In genomic region chr16:85935391-85935956, GRCh38 we compare ENCODE assay signal across 12 cellular contexts. TPM values are rescaled to one million over a fixed set of nuclear protein-coding genes. Genes with fewer than 3 reads are reported as not detected.
DNase-seq lines count a peak whose midpoint lies in the region; ATAC-seq and TF ChIP-seq lines count a peak whose summit lies in the region.
"Had no signal": no experiment of that assay in that cellular context is flagged by ENCODE, and none has a peak within 500 bp of the region (broad histone marks: within the 10 kb centered on the region; RNA-seq: fewer than 3 reads in every experiment).

No MANE protein-coding gene starts in this region.

- peak overlapping the region in 3 of 5 donors; percentile 17 to 53 (median 19) for H3K27ac ChIP-seq in stomach
- H3K27ac ChIP-seq: right atrium auricular region had no signal

- no peak for TF ChIP-seq EP300 in stomach (IDR thresholded peaks at IDR 0.05)

- WGBS in stomach, 5 donors, result 64 to 73% (median 68%) methylated on average over 13 of the region's 13 CpGs

- no peak overlapping the region for H3K4me3 ChIP-seq in stomach
- H3K4me3 ChIP-seq: right atrium auricular region had no signal

- ATAC-seq in HG03025 (IDR thresholded peaks at IDR 0.05; ENCODE audit: low FRiP score, unreplicated experiment), result peak; percentile 17

- no peaks in the 10 kb centered on the region for H3K9me3 ChIP-seq in stomach
- H3K9me3 ChIP-seq: right atrium auricular region had no signal

- peak overlapping the region; percentile 97 for H3K27ac Mint-ChIP-seq in activated T-cell treated with anti-CD3 and anti-CD28 coated beads, Interleukin-2, amount 50 U/mL, for 24 hours
- H3K27ac Mint-ChIP-seq in activated T-helper 1 cell treated with anti-CD3 and anti-CD28 coated beads, Interleukin-12 subunit alpha, Interleukin-12 subunit beta, Interleukin-2, Interleukin-4 antibody, amounts not matched to agents 30 ng/mL and 10 ng/mL and 1 ng/mL, durations not matched to agents 14 hours and 24 hours and 36 hours, result peak overlapping the region; percentile 90
- H3K27ac Mint-ChIP-seq in type B pancreatic cell (no peak overlapping the region), endothelial cell (ENCODE audit: unreplicated experiment) (no peak overlapping the region)

- intact Hi-C loops in activated T-helper 1 cell treated with anti-CD3 and anti-CD28 coated beads, Interleukin-12 subunit alpha, Interleukin-12 subunit beta, Interleukin-2, Interleukin-4 antibody, amounts not matched to agents 30 ng/mL and 10 ng/mL and 1 ng/mL, durations not matched to agents 14 hours and 24 hours and 36 hours (cut with micrococcal nuclease), result loop anchor here (5.0 kb wide), 2 partner anchors 323 to 878 kb away; partner anchors contain the start of gene GSE1
- intact Hi-C loops in stomach (cut with DNase I; ENCODE audit: low total_unique reads), result no loop called here

- peak overlapping the region; percentile 59 for H3K4me3 Mint-ChIP-seq in activated T-cell treated with anti-CD3 and anti-CD28 coated beads, Interleukin-2, amount 50 U/mL, for 24 hours
- H3K4me3 Mint-ChIP-seq in activated T-helper 1 cell treated with anti-CD3 and anti-CD28 coated beads, Interleukin-12 subunit alpha, Interleukin-12 subunit beta, Interleukin-2, Interleukin-4 antibody, amounts not matched to agents 30 ng/mL and 10 ng/mL and 1 ng/mL, durations not matched to agents 14 hours and 24 hours and 36 hours, result peak overlapping the region; percentile 8
- H3K4me3 Mint-ChIP-seq in type B pancreatic cell, result no peak overlapping the region
- no peak overlapping the region for H3K4me3 Mint-ChIP-seq in endothelial cell (ENCODE audit: unreplicated experiment)

- H3K36me3 ChIP-seq in stomach, result no peaks in the 10 kb centered on the region
- H3K36me3 ChIP-seq: right atrium auricular region had no signal

- H3K36me3 Mint-ChIP-seq in activated T-cell treated with anti-CD3 and anti-CD28 coated beads, Interleukin-2, amount 50 U/mL, for 24 hours (ENCODE audit: low read depth), result peaks cover 22% of the 10 kb centered on the region
- H3K36me3 Mint-ChIP-seq in activated T-helper 1 cell treated with anti-CD3 and anti-CD28 coated beads, Interleukin-12 subunit alpha, Interleukin-12 subunit beta, Interleukin-2, Interleukin-4 antibody, amounts not matched to agents 30 ng/mL and 10 ng/mL and 1 ng/mL, durations not matched to agents 14 hours and 24 hours and 36 hours (ENCODE audit: low read depth), result peaks cover 4% of the 10 kb centered on the region
- no peaks in the 10 kb centered on the region for H3K36me3 Mint-ChIP-seq in type B pancreatic cell
- peaks cover 9% of the 10 kb centered on the region for H3K36me3 Mint-ChIP-seq in endothelial cell (ENCODE audit: low read depth, unreplicated experiment)

- H3K4me1 Mint-ChIP-seq in activated T-cell treated with anti-CD3 and anti-CD28 coated beads, Interleukin-2, amount 50 U/mL, for 24 hours (ENCODE audit: low read depth), result peaks cover 81% of the 10 kb centered on the region
- peaks cover 55% of the 10 kb centered on the region for H3K4me1 Mint-ChIP-seq in activated T-helper 1 cell treated with anti-CD3 and anti-CD28 coated beads, Interleukin-12 subunit alpha, Interleukin-12 subunit beta, Interleukin-2, Interleukin-4 antibody, amounts not matched to agents 30 ng/mL and 10 ng/mL and 1 ng/mL, durations not matched to agents 14 hours and 24 hours and 36 hours (ENCODE audit: low read depth)
- H3K4me1 Mint-ChIP-seq in type B pancreatic cell (ENCODE audit: unreplicated experiment) (peaks cover 4% of the 10 kb centered on the region), endothelial cell (ENCODE audit: unreplicated experiment) (no peaks in the 10 kb centered on the region)

- no peak for DNase-seq in activated T-cell treated with anti-CD3 and anti-CD28 coated beads, Interleukin-2, amount 50 U/mL, for 24 hours
- DNase-seq in activated T-cell treated with anti-CD3 and anti-CD28 coated beads, Interleukin-2, amount 50 U/mL, for 1 hour, result no peak
- no peak for DNase-seq in activated T-helper 1 cell treated with anti-CD3 and anti-CD28 coated beads, Interleukin-12 subunit alpha, Interleukin-12 subunit beta, Interleukin-2, Interleukin-4 antibody, amounts not matched to agents 30 ng/mL and 10 ng/mL and 1 ng/mL, durations not matched to agents 14 hours and 24 hours and 36 hours (ENCODE audit: low spot score)
- no peak for DNase-seq in stomach
- no peak for DNase-seq in NCI-H510A treated with DMSO at 0.1 percent for 48 hours (lab: John Stamatoyannopoulos, UW)
- no peak for DNase-seq in type B pancreatic cell (ENCODE audit: extremely low spot score, unreplicated experiment)
- no peak for DNase-seq in endothelial cell (ENCODE audit: low spot score)
- DNase-seq: ACHN, mammary epithelial cell, NCI-H2029 treated with DMSO at 0.1 percent for 48 hours had no signal

- TF ChIP-seq CTCF in stomach (IDR thresholded peaks at IDR 0.05), result no peak
- TF ChIP-seq CTCF in type B pancreatic cell (conservative IDR thresholded peaks at IDR 0.05), result no peak
- no peak for TF ChIP-seq CTCF in endothelial cell (IDR thresholded peaks at IDR 0.05; ENCODE audit: unreplicated experiment)

- H3K27me3 ChIP-seq in stomach, result peaks cover 0 to 3% (median 0%) of the 10 kb centered on the region in 3 donors
- H3K27me3 ChIP-seq: right atrium auricular region had no signal

- no peak for TF ChIP-seq POLR2A in stomach (IDR thresholded peaks at IDR 0.05)

- peaks cover 0 to 6% (median 1%) of the 10 kb centered on the region in 4 donors for H3K4me1 ChIP-seq in stomach
- H3K4me1 ChIP-seq: right atrium auricular region had no signal

- peaks cover 11% of the 10 kb centered on the region for H3K9me3 Mint-ChIP-seq in activated T-cell treated with anti-CD3 and anti-CD28 coated beads, Interleukin-2, amount 50 U/mL, for 24 hours
- no peaks in the 10 kb centered on the region for H3K9me3 Mint-ChIP-seq in activated T-helper 1 cell treated with anti-CD3 and anti-CD28 coated beads, Interleukin-12 subunit alpha, Interleukin-12 subunit beta, Interleukin-2, Interleukin-4 antibody, amounts not matched to agents 30 ng/mL and 10 ng/mL and 1 ng/mL, durations not matched to agents 14 hours and 24 hours and 36 hours
- H3K9me3 Mint-ChIP-seq in type B pancreatic cell (peaks cover 5% of the 10 kb centered on the region), endothelial cell (ENCODE audit: unreplicated experiment) (no peaks in the 10 kb centered on the region)

- no peaks in the 10 kb centered on the region for H3K27me3 Mint-ChIP-seq in activated T-cell treated with anti-CD3 and anti-CD28 coated beads, Interleukin-2, amount 50 U/mL, for 24 hours
- peaks cover 3% of the 10 kb centered on the region for H3K27me3 Mint-ChIP-seq in activated T-helper 1 cell treated with anti-CD3 and anti-CD28 coated beads, Interleukin-12 subunit alpha, Interleukin-12 subunit beta, Interleukin-2, Interleukin-4 antibody, amounts not matched to agents 30 ng/mL and 10 ng/mL and 1 ng/mL, durations not matched to agents 14 hours and 24 hours and 36 hours (ENCODE audit: insufficient read depth)
- H3K27me3 Mint-ChIP-seq in type B pancreatic cell (peaks cover 56% of the 10 kb centered on the region), endothelial cell (ENCODE audit: unreplicated experiment) (peaks cover 12% of the 10 kb centered on the region)

RNA-seq across cellular contexts. Expression of gene IRF8, which starts 36.5 kb away (rescaled TPM):
- total RNA-seq in activated T-helper 1 cell treated with anti-CD3 and anti-CD28 coated beads, Interleukin-12 subunit alpha, Interleukin-12 subunit beta, Interleukin-2, Interleukin-4 antibody, amounts not matched to agents 30 ng/mL and 10 ng/mL and 1 ng/mL, durations not matched to agents 14 hours and 24 hours and 36 hours, result 158 and 166 TPM in 2 replicates
- 10 to 100 TPM; 10.3 to 49.8 (median 20.3) TPM for total RNA-seq in stomach
- polyA plus RNA-seq in stomach, result 1 to 10 TPM; 5.2 to 8.2 (median 7.3) TPM
- total RNA-seq in type B pancreatic cell (ENCODE audit: low replicate concordance), result 12.6 and 21.0 TPM in 2 replicates
- 1.5 TPM for total RNA-seq in endothelial cell (ENCODE audit: unreplicated experiment)
- total RNA-seq: mammary epithelial cell had no signal
- polyA plus RNA-seq: mammary epithelial cell had no signal

Comparison
In these comparisons a context has a peak if more than half of its experiments do, and no peak if none do; other contexts are left out.
1. H3K27ac Mint-ChIP-seq: peak in activated T-cell treated with anti-CD3 and anti-CD28 coated beads, Interleukin-2, amount 50 U/mL, for 24 hours (single experiment) and activated T-helper 1 cell treated with anti-CD3 and anti-CD28 coated beads, Interleukin-12 subunit alpha, Interleukin-12 subunit beta, Interleukin-2, Interleukin-4 antibody, amounts not matched to agents 30 ng/mL and 10 ng/mL and 1 ng/mL, durations not matched to agents 14 hours and 24 hours and 36 hours (single experiment); none in type B pancreatic cell (single experiment) and endothelial cell (single experiment).
2. H3K4me3 Mint-ChIP-seq: peak in activated T-cell treated with anti-CD3 and anti-CD28 coated beads, Interleukin-2, amount 50 U/mL, for 24 hours (single experiment) and activated T-helper 1 cell treated with anti-CD3 and anti-CD28 coated beads, Interleukin-12 subunit alpha, Interleukin-12 subunit beta, Interleukin-2, Interleukin-4 antibody, amounts not matched to agents 30 ng/mL and 10 ng/mL and 1 ng/mL, durations not matched to agents 14 hours and 24 hours and 36 hours (single experiment); none in type B pancreatic cell (single experiment) and endothelial cell (single experiment).